ENCODE assay signal across 1 cellular context in the genomic region with DNA sequence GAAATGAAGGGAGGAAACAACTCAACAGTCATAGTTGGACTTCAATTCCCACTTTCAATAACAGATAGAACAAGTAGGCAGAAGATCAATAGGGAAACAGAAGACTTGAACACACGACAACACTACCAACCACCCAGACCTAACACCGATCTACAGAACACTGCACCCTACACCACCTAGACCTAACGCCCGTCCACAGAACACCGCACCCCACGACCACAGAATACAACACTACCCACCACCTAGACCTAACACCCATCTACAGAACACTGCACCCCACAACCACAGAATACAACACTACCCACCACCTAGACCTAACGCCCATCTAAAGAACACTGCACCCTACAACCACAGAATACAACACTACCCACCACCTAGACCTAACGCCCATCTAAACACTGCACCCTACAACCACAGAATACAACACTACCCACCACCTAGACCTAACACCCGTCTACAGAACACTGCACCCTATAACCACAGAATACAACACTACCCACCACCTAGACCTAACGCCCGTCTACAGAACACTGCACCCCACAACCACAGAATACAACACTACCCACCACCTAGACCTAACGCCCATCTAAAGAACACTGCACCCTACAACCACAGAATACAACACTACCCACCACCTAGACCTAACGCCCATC. TPM values are rescaled to one million over a fixed set of nuclear protein-coding genes. Genes with fewer than 3 reads are reported as not detected.
"Had no signal": no experiment of that assay in that cellular context is flagged by ENCODE, and none has a peak within 500 bp of the region (broad histone marks: within the 10 kb centered on the region; RNA-seq: fewer than 3 reads in every experiment).

No MANE protein-coding gene starts in this region.

RNA-seq across cellular contexts. Expression of a gene that starts 22.9 kb away (rescaled TPM):
- polyA plus RNA-seq: neural cell had no signal
